Comparison of ENCODE assay signal across 8 cellular contexts in genomic region chr1:206635080-206635982, GRCh38. TPM values are rescaled to one million over a fixed set of nuclear protein-coding genes. Genes with fewer than 3 reads are reported as not detected.
DNase-seq lines count a peak whose midpoint lies in the region; ATAC-seq and TF ChIP-seq lines count a peak whose summit lies in the region.

Gene DYRK3 (plus strand): TSS chr1:206635536. CDS start chr1:206635704, 168 bp downstream.

- peak within 1 kb of the TSS; percentile 52; the same call in 1 of the 2 replicates for H3K27ac ChIP-seq in GM23338 (ENCODE audit: low read depth)

- peaks cover 10% of the 10 kb centered on the region for H3F3A ChIP-seq in GM23338 (replicated peaks; ENCODE audit: low read depth)

- H3K36me3 Mint-ChIP-seq in GM23338 (ENCODE audit: low read depth), result no peaks in the 10 kb centered on the region; the same call in 2 of the 3 replicates
- H3K36me3 Mint-ChIP-seq in activated T-helper 17 cell treated with anti-CD3 and anti-CD28 coated beads, Interleukin-2, amount 50 U/mL, for 72 hours (ENCODE audit: low read depth), result peaks cover 12% of the 10 kb centered on the region
- H3K36me3 Mint-ChIP-seq in naive thymus-derived CD8-positive, alpha-beta T cell, result no peaks in the 10 kb centered on the region
- H3K36me3 Mint-ChIP-seq in stimulated activated naive B cell treated with anti-CD40 and anti-IgM and Interleukin-4, amounts not matched to agents 10 μg/mL and 1 μg/mL and 100 μg/mL, for 72 hours, result no peaks in the 10 kb centered on the region

- ATAC-seq in GM23338, result peak; percentile 90
- peak; percentile 96 for ATAC-seq in activated T-helper 17 cell treated with anti-CD3 and anti-CD28 coated beads, Interleukin-2, amount 50 U/mL, for 72 hours (replicated peaks)
- ATAC-seq in naive thymus-derived CD8-positive, alpha-beta T cell, result peak; percentile 91 to 92
- ATAC-seq in stimulated activated naive B cell treated with anti-CD40 and anti-IgM and Interleukin-4, amounts not matched to agents 10 μg/mL and 1 μg/mL and 100 μg/mL, for 72 hours (replicated peaks), result peak; percentile 93 to 95

- H4K20me1 ChIP-seq in GM23338 (replicated peaks; ENCODE audit: insufficient read depth), result no peaks in the 10 kb centered on the region

- DNase-seq in EL (peak; percentile 94), GM23338 (ENCODE audit: low spot score) (peak; percentile 95), LHCN-M2 (ENCODE audit: low read depth) (peak; percentile 92), RPMI7951 (ENCODE audit: low read depth) (peak; percentile 91), fibroblast of mammary gland (ENCODE audit: low read depth) (peak; percentile 91)
- DNase-seq in naive thymus-derived CD8-positive, alpha-beta T cell, result peak; percentile 80 to 93 (median 83)
- peak; percentile 84 for DNase-seq in stimulated activated naive B cell treated with anti-CD40 and anti-IgM and Interleukin-4, amounts not matched to agents 10 μg/mL and 1 μg/mL and 100 μg/mL, for 72 hours

- H3K4me3 Mint-ChIP-seq in GM23338, result peak within 1 kb of the TSS; percentile 81
- H3K4me3 Mint-ChIP-seq in activated T-helper 17 cell treated with anti-CD3 and anti-CD28 coated beads, Interleukin-2, amount 50 U/mL, for 72 hours, result peak within 1 kb of the TSS; percentile 86
- peak within 1 kb of the TSS; percentile 80 to 94 (median 90) for H3K4me3 Mint-ChIP-seq in naive thymus-derived CD8-positive, alpha-beta T cell
- H3K4me3 Mint-ChIP-seq in stimulated activated naive B cell treated with anti-CD40 and anti-IgM and Interleukin-4, amounts not matched to agents 10 μg/mL and 1 μg/mL and 100 μg/mL, for 72 hours, result peak within 1 kb of the TSS; percentile 87 to 95

- peak within 1 kb of the TSS; percentile 91 for H3K27ac Mint-ChIP-seq in GM23338
- H3K27ac Mint-ChIP-seq in activated T-helper 17 cell treated with anti-CD3 and anti-CD28 coated beads, Interleukin-2, amount 50 U/mL, for 72 hours, result peak within 1 kb of the TSS; percentile 62
- peak within 1 kb of the TSS; percentile 68 to 92 (median 87) for H3K27ac Mint-ChIP-seq in naive thymus-derived CD8-positive, alpha-beta T cell
- peak within 1 kb of the TSS; percentile 90 for H3K27ac Mint-ChIP-seq in stimulated activated naive B cell treated with anti-CD40 and anti-IgM and Interleukin-4, amounts not matched to agents 10 μg/mL and 1 μg/mL and 100 μg/mL, for 72 hours

- H3K4me1 Mint-ChIP-seq in GM23338, result peaks cover 28% of the 10 kb centered on the region
- H3K4me1 Mint-ChIP-seq in activated T-helper 17 cell treated with anti-CD3 and anti-CD28 coated beads, Interleukin-2, amount 50 U/mL, for 72 hours, result peaks cover 11% of the 10 kb centered on the region
- peaks cover 4 to 24% (median 16%) of the 10 kb centered on the region in 4 donors for H3K4me1 Mint-ChIP-seq in naive thymus-derived CD8-positive, alpha-beta T cell
- peaks cover 17 to 33% of the 10 kb centered on the region in 2 donors for H3K4me1 Mint-ChIP-seq in stimulated activated naive B cell treated with anti-CD40 and anti-IgM and Interleukin-4, amounts not matched to agents 10 μg/mL and 1 μg/mL and 100 μg/mL, for 72 hours

- no peaks in the 10 kb centered on the region; the same call in 2 of the 3 replicates for H3K9me3 Mint-ChIP-seq in GM23338
- H3K9me3 Mint-ChIP-seq in activated T-helper 17 cell treated with anti-CD3 and anti-CD28 coated beads, Interleukin-2, amount 50 U/mL, for 72 hours, result no peaks in the 10 kb centered on the region
- H3K9me3 Mint-ChIP-seq in naive thymus-derived CD8-positive, alpha-beta T cell, result no peaks in the 10 kb centered on the region
- no peaks in the 10 kb centered on the region for H3K9me3 Mint-ChIP-seq in stimulated activated naive B cell treated with anti-CD40 and anti-IgM and Interleukin-4, amounts not matched to agents 10 μg/mL and 1 μg/mL and 100 μg/mL, for 72 hours

- H3K9me2 ChIP-seq in GM23338 (ENCODE audit: insufficient read depth), result no peaks in the 10 kb centered on the region

- peaks cover 6% of the 10 kb centered on the region for H3K27me3 Mint-ChIP-seq in GM23338 (ENCODE audit: insufficient read depth, low read depth, poor library complexity)
- peaks cover 4% of the 10 kb centered on the region for H3K27me3 Mint-ChIP-seq in activated T-helper 17 cell treated with anti-CD3 and anti-CD28 coated beads, Interleukin-2, amount 50 U/mL, for 72 hours
- H3K27me3 Mint-ChIP-seq in naive thymus-derived CD8-positive, alpha-beta T cell, result peaks cover 0 to 8% (median 6%) of the 10 kb centered on the region in 5 donors
- H3K27me3 Mint-ChIP-seq in stimulated activated naive B cell treated with anti-CD40 and anti-IgM and Interleukin-4, amounts not matched to agents 10 μg/mL and 1 μg/mL and 100 μg/mL, for 72 hours, result peaks cover 9 to 14% of the 10 kb centered on the region in 2 donors

- H2AFZ ChIP-seq in GM23338, result peak within 1 kb of the TSS; percentile 98

- peak within 1 kb of the TSS; percentile 99 for H3K4me2 ChIP-seq in GM23338

- peaks cover 21% of the 10 kb centered on the region for H3K27me3 ChIP-seq in GM23338 (ENCODE audit: insufficient read depth)

- peak within 1 kb of the TSS; percentile 90 for H3K4me3 ChIP-seq in GM23338
- H3K4me3 ChIP-seq in fibroblast of mammary gland (ENCODE audit: control insufficient read depth, low read depth, low read length), result peak within 1 kb of the TSS; percentile 73

- H3K4me1 ChIP-seq in GM23338 (ENCODE audit: insufficient read depth), result peaks cover 24% of the 10 kb centered on the region

- POLR2A ChIA-PET in naive thymus-derived CD8-positive, alpha-beta T cell (lab: Charles Lee), result interaction anchor here (0.6 to 2.1 kb wide), 8 partner anchors 23 to 952 kb away, joined by 3 to 9 read pairs (median 4); partner anchors contain the start of genes EIF2D and IKBKE

- H3K79me2 ChIP-seq in GM23338 (replicated peaks; ENCODE audit: insufficient read depth), result no peaks in the 10 kb centered on the region

- no peaks in the 10 kb centered on the region for H3K36me3 ChIP-seq in GM23338 (ENCODE audit: insufficient read depth)

- TF ChIP-seq CTCF in GM23338 (conservative IDR thresholded peaks at IDR 0.05; ENCODE audit: low read depth in 2 of 2) (0 out of 4 replicates have a peak, but pooled peaks of 1 of the 2 experiments have one; percentile 0), fibroblast of mammary gland (conservative IDR thresholded peaks at IDR 0.05; ENCODE audit: control insufficient read depth, insufficient read depth, low read depth, low read length) (no peak)

RNA-seq across cellular contexts. Expression of gene DYRK3, which starts in this region (rescaled TPM):
- total RNA-seq in GM23338 (2014; rRNA removed; shearing (Covaris generic)), result 8.5 and 9.5 TPM in 2 replicates
- polyA plus RNA-seq in GM23338 (2016; fragmentation: Nextera tagmentation; extraction: Ambion mirVana), result 1.8 and 2.9 TPM in 2 replicates
- 30.5 and 31.0 TPM in 2 replicates for total RNA-seq in LHCN-M2 (2014; rRNA removed)
- polyA plus RNA-seq in LHCN-M2 (2012), result 9.1 TPM
- 12.5 and 13.8 TPM in 2 replicates for total RNA-seq in RPMI7951 (2014; rRNA removed; shearing (Covaris generic))
- 10 to 100 TPM in 1 of 2 donors, 1 to 10 TPM in 1; 9.3 to 12.3 TPM for total RNA-seq in activated T-helper 17 cell treated with anti-CD3 and anti-CD28 coated beads, Interleukin-2, amount 50 U/mL, for 72 hours
- under 1 TPM; 0.22 to 0.34 TPM for total RNA-seq in naive thymus-derived CD8-positive, alpha-beta T cell
- polyA plus RNA-seq in naive thymus-derived CD8-positive, alpha-beta T cell, result not detected

Comparison
In these comparisons a context has a peak if more than half of its experiments do, and no peak if none do; other contexts are left out.
1. Peak in every context shown above with its lines: DNase-seq, ATAC-seq, H3K4me3 ChIP-seq and H3K27ac ChIP-seq.
2. Peak in DNase-seq and ATAC-seq in naive thymus-derived CD8-positive, alpha-beta T cell; RNA of the gene not detected or under 1 TPM.